Comparison of ENCODE assay signal across 16 cellular contexts in genomic region chr3:100069472-100069871, GRCh38. TPM values are rescaled to one million over a fixed set of nuclear protein-coding genes. Genes with fewer than 3 reads are reported as not detected.
DNase-seq lines count a peak whose midpoint lies in the region; ATAC-seq and TF ChIP-seq lines count a peak whose summit lies in the region.
"Had no signal": no experiment of that assay in that cellular context is flagged by ENCODE, and none has a peak within 500 bp of the region (broad histone marks: within the 10 kb centered on the region; RNA-seq: fewer than 3 reads in every experiment).

No MANE protein-coding gene starts in this region.

- intact Hi-C loops in A673 (cut with micrococcal nuclease; ENCODE audit: unreplicated experiment) = loop anchor here (5.0 kb wide), 1 partner anchor 222 kb away; no protein-coding TSS in a partner anchor
- intact Hi-C loops in psoas muscle (cut with DNase I) = loop anchor here (2.0 to 5.0 kb wide), 2 partner anchors 185 to 188 kb away; no protein-coding TSS in a partner anchor

- TF ChIP-seq CTCF in A673 (conservative IDR thresholded peaks at IDR 0.05; ENCODE audit: low read depth, low read length) (no peak), psoas muscle (IDR thresholded peaks at IDR 0.05) (no peak)

- CTCF ChIA-PET in A673 (lab: Charles Lee) = interaction anchor here (0.6 to 1.5 kb wide), 4 partner anchors 106 to 544 kb away, joined by 3 to 27 read pairs (median 3); no protein-coding TSS in a partner anchor

- H3K9me3 ChIP-seq in A673 (ENCODE audit: low read depth, low read length, poor library complexity, severe bottlenecking) (no peaks in the 10 kb centered on the region), BLaER1 (0 out of 2 replicates have a peak, but pooled peaks cover 3% of the 10 kb centered on the region), psoas muscle (no peaks in the 10 kb centered on the region)
- H3K9me3 ChIP-seq: gastroesophageal sphincter, Peyer's patch, SK-N-SH had no signal

- H3K9ac ChIP-seq in BLaER1 = no peak overlapping the region
- H3K9ac ChIP-seq: SK-N-SH had no signal

- H3K4me3 ChIP-seq in A673 (ENCODE audit: low read depth, low read length, poor library complexity, severe bottlenecking) = no peak overlapping the region
- H3K4me3 ChIP-seq in BLaER1 = no peak overlapping the region
- no peak overlapping the region for H3K4me3 ChIP-seq in psoas muscle
- H3K4me3 ChIP-seq: dorsolateral prefrontal cortex, gastroesophageal sphincter, Peyer's patch had no signal

- ATAC-seq in activated naive CD8-positive, alpha-beta T cell treated with anti-CD3 and anti-CD28 coated beads, Interleukin-2, amount 10 ng/mL, durations not matched to agents 7 days and 5 days (ENCODE audit: low read depth) = no peak
- peak in 2 of 4 donors; percentile 2 to 5 for ATAC-seq in psoas muscle

- in situ Hi-C loops in G401 (cut with HindIII; ENCODE audit: low sequenced_read_pairs) = no loop called here

- H3K27me3 ChIP-seq in A673 (replicated peaks; ENCODE audit: insufficient read depth, low read depth, low read length, poor library complexity) (no peaks in the 10 kb centered on the region), BLaER1 (no peaks in the 10 kb centered on the region), psoas muscle (ENCODE audit: insufficient read depth in 3 of 3, low read length in 2 of 3) (no peaks in the 10 kb centered on the region)
- H3K27me3 ChIP-seq: dorsolateral prefrontal cortex, gastroesophageal sphincter, Peyer's patch had no signal

- no peaks in the 10 kb centered on the region for H3K27me3 Mint-ChIP-seq in activated naive CD8-positive, alpha-beta T cell treated with anti-CD3 and anti-CD28 coated beads, Interleukin-2, amount 10 ng/mL, durations not matched to agents 7 days and 5 days
- H3K27me3 Mint-ChIP-seq: activated CD8-positive, alpha-beta memory T cell treated with anti-CD3 and anti-CD28 coated beads, Interleukin-2, amount 10 ng/mL, durations not matched to agents 7 days and 5 days; activated T-helper 17 cell treated with anti-CD3 and anti-CD28 coated beads, Interleukin-2, amount 50 U/mL, for 72 hours had no signal

- H3K27ac Mint-ChIP-seq in activated naive CD8-positive, alpha-beta T cell treated with anti-CD3 and anti-CD28 coated beads, Interleukin-2, amount 10 ng/mL, durations not matched to agents 7 days and 5 days = peak overlapping the region; percentile 75
- H3K27ac Mint-ChIP-seq: activated T-helper 17 cell treated with anti-CD3 and anti-CD28 coated beads, Interleukin-2, amount 50 U/mL, for 72 hours had no signal

- POLR2A ChIA-PET in A673 (lab: Charles Lee; ENCODE audit: low non-redundant PET) = no interaction called here
- POLR2A ChIA-PET in activated naive CD8-positive, alpha-beta T cell treated with anti-CD3 and anti-CD28 coated beads, Interleukin-2, amount 10 ng/mL, durations not matched to agents 7 days and 5 days (lab: Charles Lee) = interaction anchor here (1.1 to 1.5 kb wide), 2 partner anchors 185 to 191 kb away, joined by 4 to 13 read pairs; partner anchors contain the start of gene TBC1D23

- peak overlapping the region; percentile 33 for H3K4me2 ChIP-seq in BLaER1
- H3K4me2 ChIP-seq: SK-N-SH had no signal

- BruUV-seq in A673 (replicated peaks; lab: Mats Ljungman, UMichigan) = no TSS peak

- peaks cover 4% of the 10 kb centered on the region for H3K9me3 Mint-ChIP-seq in activated naive CD8-positive, alpha-beta T cell treated with anti-CD3 and anti-CD28 coated beads, Interleukin-2, amount 10 ng/mL, durations not matched to agents 7 days and 5 days
- H3K9me3 Mint-ChIP-seq: activated T-helper 17 cell treated with anti-CD3 and anti-CD28 coated beads, Interleukin-2, amount 50 U/mL, for 72 hours had no signal

- DNase-seq in A673 (ENCODE audit: low spot score) (peak; percentile 73), psoas muscle (no peak), amniotic stem cell (lab: John Stamatoyannopoulos, UW) (no peak), NCI-H187 (lab: John Stamatoyannopoulos, UW) (no peak), G401 (ENCODE audit: low spot score) (no peak)
- no peak for DNase-seq in activated naive CD8-positive, alpha-beta T cell treated with anti-CD3 and anti-CD28 coated beads, Interleukin-2, amount 10 ng/mL, durations not matched to agents 7 days and 5 days
- DNase-seq in activated effector memory CD4-positive, alpha-beta T cell treated with anti-CD3 and anti-CD28 coated beads, Interleukin-2, amount 50 U/mL, for 16 hours = no peak
- DNase-seq: NCI-H1417 treated with DMSO at 0.1 percent for 48 hours had no signal

- peaks cover 47% of the 10 kb centered on the region for H3K4me1 Mint-ChIP-seq in activated naive CD8-positive, alpha-beta T cell treated with anti-CD3 and anti-CD28 coated beads, Interleukin-2, amount 10 ng/mL, durations not matched to agents 7 days and 5 days

- H4K20me1 ChIP-seq in BLaER1 = peaks cover 5% of the 10 kb centered on the region; the same call in 1 of the 2 replicates

- no peak overlapping the region for H3K4me3 Mint-ChIP-seq in activated naive CD8-positive, alpha-beta T cell treated with anti-CD3 and anti-CD28 coated beads, Interleukin-2, amount 10 ng/mL, durations not matched to agents 7 days and 5 days
- H3K4me3 Mint-ChIP-seq: activated CD8-positive, alpha-beta memory T cell treated with anti-CD3 and anti-CD28 coated beads, Interleukin-2, amount 10 ng/mL, durations not matched to agents 7 days and 5 days; activated T-helper 17 cell treated with anti-CD3 and anti-CD28 coated beads, Interleukin-2, amount 50 U/mL, for 72 hours had no signal

- peaks cover 30% of the 10 kb centered on the region for H3K36me3 Mint-ChIP-seq in activated naive CD8-positive, alpha-beta T cell treated with anti-CD3 and anti-CD28 coated beads, Interleukin-2, amount 10 ng/mL, durations not matched to agents 7 days and 5 days

- H3K4me1 ChIP-seq in A673 (ENCODE audit: insufficient read depth, low read length, poor library complexity, severe bottlenecking) = peaks cover 27% of the 10 kb centered on the region
- peaks cover 45% of the 10 kb centered on the region for H3K4me1 ChIP-seq in BLaER1
- peaks cover 49% of the 10 kb centered on the region for H3K4me1 ChIP-seq in psoas muscle

- WGBS in psoas muscle, 3 donors = 20 to 58% (median 26%) methylated on average over 3 of the region's 3 CpGs

- H3K27ac ChIP-seq in A673 (ENCODE audit: low read depth, low read length, poor library complexity, severe bottlenecking) (no peak overlapping the region), BLaER1 (no peak overlapping the region), psoas muscle (peak overlapping the region; percentile 80)
- H3K27ac ChIP-seq: dorsolateral prefrontal cortex had no signal

- H3K36me3 ChIP-seq in A673 (ENCODE audit: insufficient read depth, low read length, poor library complexity, severe bottlenecking) (no peaks in the 10 kb centered on the region), BLaER1 (no peaks in the 10 kb centered on the region), psoas muscle (ENCODE audit: insufficient read depth in 1 of 2, low read depth in 1 of 2) (peaks cover 0 to 8% of the 10 kb centered on the region in 2 donors)
- H3K36me3 ChIP-seq: gastroesophageal sphincter, Peyer's patch had no signal

RNA-seq across cellular contexts. Expression of gene FILIP1L, which starts 44.8 kb away (rescaled TPM):
- 3.4 and 4.3 TPM in 2 replicates for total RNA-seq in A673 (2021)
- 1 to 10 TPM; 2.0 to 2.4 TPM for total RNA-seq in activated naive CD8-positive, alpha-beta T cell treated with anti-CD3 and anti-CD28 coated beads, Interleukin-2, amount 10 ng/mL, durations not matched to agents 7 days and 5 days
- 100 to 1,000 TPM in 3 of 4 donors, 10 to 100 TPM in 1; 78.5 to 274 (median 138) TPM for total RNA-seq in psoas muscle
- 10 to 100 TPM in 2 of 3 donors, 1 to 10 TPM in 1; 9.2 to 28.0 (median 15.5) TPM for polyA plus RNA-seq in psoas muscle
- 3.7 TPM in 1 of 2 replicates, not detected in the other for total RNA-seq in G401 (2014; rRNA removed; shearing (Covaris generic))
- total RNA-seq: HT1080 had no signal

Comparison
In these comparisons a context has a peak if more than half of its experiments do, and no peak if none do; other contexts are left out.
1. RNA of gene FILIP1L, which starts 44.8 kb away (total RNA-seq): 78.5 to 274 TPM in psoas muscle; 3.4 to 4.3 TPM in A673, 3.7 TPM in G401 and 2.0 to 2.4 TPM in activated naive CD8-positive, alpha-beta T cell treated with anti-CD3 and anti-CD28 coated beads, Interleukin-2, amount 10 ng/mL, durations not matched to agents 7 days and 5 days; every median in the first group is over 10 times any median in the second.